In the genomic region with DNA sequence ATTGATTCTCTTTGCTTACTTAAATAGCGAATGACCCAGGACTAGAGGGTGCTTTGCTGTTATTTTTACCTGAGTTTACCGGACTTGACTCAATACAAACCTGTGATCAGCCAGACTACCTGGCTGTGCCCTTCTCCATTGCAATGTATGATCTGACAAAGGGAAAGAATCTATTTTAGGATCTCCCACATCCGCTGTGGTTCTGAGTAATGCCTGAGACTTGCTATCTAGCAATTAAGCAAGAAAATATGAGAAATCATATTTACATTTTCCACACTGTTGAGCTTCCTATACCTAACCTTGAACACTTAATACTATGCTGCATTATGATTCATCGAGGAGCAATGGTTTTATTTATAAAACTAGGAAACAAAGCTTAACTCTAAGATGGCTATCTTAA, we compare ENCODE assay signal across 15 cellular contexts.
A peak's percentile ranks its signal among the peaks of the same experiment; 100 is the strongest.
DNase-seq lines count a peak whose midpoint lies in the region; ATAC-seq and TF ChIP-seq lines count a peak whose summit lies in the region.
"Had no signal": no experiment of that assay in that cellular context is flagged by ENCODE, and none has a peak within 500 bp of the region (broad histone marks: within the 10 kb centered on the region; RNA-seq: fewer than 3 reads in every experiment).

No MANE protein-coding gene starts in this region.

- H3K9me3 ChIP-seq in RWPE2 (ENCODE audit: severe bottlenecking), result no peaks in the 10 kb centered on the region
- H3K9me3 ChIP-seq: thyroid gland had no signal

- peak; percentile 87 for DNase-seq in A172 (ENCODE audit: low spot score)
- DNase-seq in HPDE6-E6E7 (ENCODE audit: extremely low spot score), result peak; percentile 60
- peak; percentile 66 for DNase-seq in RWPE2 (ENCODE audit: low spot score)
- peak; percentile 16 for DNase-seq in fibroblast of the conjunctiva (ENCODE audit: low read depth)
- DNase-seq in HUDEP-2 (lab: John Stamatoyannopoulos, UW; ENCODE audit: unreplicated experiment in 76 of 76), result no peak
- DNase-seq in activated CD4-positive, alpha-beta T cell treated with anti-CD3 and anti-CD28 coated beads for 4 hours, result no peak
- DNase-seq: activated CD4-positive, alpha-beta memory T cell treated with anti-CD3 and anti-CD28 coated beads, Interleukin-2, amount 10 ng/mL, durations not matched to agents 7 days and 5 days; activated gamma-delta T cell; caudate nucleus; KBM-7; NCI-H2029 treated with DMSO at 0.1 percent for 48 hours; nucleus accumbens; thyroid gland had no signal

- peak; percentile 92 for ATAC-seq in RWPE2 (ENCODE audit: low read depth)
- no peak for ATAC-seq in HG03135 (IDR thresholded peaks at IDR 0.05; ENCODE audit: unreplicated experiment)
- no peak for ATAC-seq in GM18519 (IDR thresholded peaks at IDR 0.05; ENCODE audit: low FRiP score, unreplicated experiment)

- H3K27me3 ChIP-seq in RWPE2 (ENCODE audit: insufficient read depth, poor library complexity, severe bottlenecking), result no peaks in the 10 kb centered on the region
- H3K27me3 ChIP-seq: thyroid gland had no signal

- peaks cover 25% of the 10 kb centered on the region for H3K4me1 ChIP-seq in RWPE2 (ENCODE audit: insufficient read depth, poor library complexity, severe bottlenecking)
- H3K4me1 ChIP-seq: thyroid gland had no signal

- H3K36me3 ChIP-seq in RWPE2 (ENCODE audit: low read depth), result no peaks in the 10 kb centered on the region
- H3K36me3 ChIP-seq: thyroid gland had no signal

- peak overlapping the region; percentile 52 for H3K27ac ChIP-seq in RWPE2 (ENCODE audit: poor library complexity, severe bottlenecking)
- H3K27ac ChIP-seq: thyroid gland had no signal

- no peak overlapping the region for H3K4me3 ChIP-seq in RWPE2 (ENCODE audit: severe bottlenecking)
- H3K4me3 ChIP-seq: thyroid gland had no signal

- TF ChIP-seq CTCF in RWPE2 (IDR thresholded peaks at IDR 0.05; ENCODE audit: poor library complexity, severe bottlenecking), result no peak

Comparison
In these comparisons a context has a peak if more than half of its experiments do, and no peak if none do; other contexts are left out.
1. DNase-seq: peak in A172 (single experiment), HPDE6-E6E7 (single experiment), RWPE2 (single experiment) and fibroblast of the conjunctiva (single experiment); none in HUDEP-2 (0 of 76) and activated CD4-positive, alpha-beta T cell treated with anti-CD3 and anti-CD28 coated beads for 4 hours (0 of 2).